In the genomic region with DNA sequence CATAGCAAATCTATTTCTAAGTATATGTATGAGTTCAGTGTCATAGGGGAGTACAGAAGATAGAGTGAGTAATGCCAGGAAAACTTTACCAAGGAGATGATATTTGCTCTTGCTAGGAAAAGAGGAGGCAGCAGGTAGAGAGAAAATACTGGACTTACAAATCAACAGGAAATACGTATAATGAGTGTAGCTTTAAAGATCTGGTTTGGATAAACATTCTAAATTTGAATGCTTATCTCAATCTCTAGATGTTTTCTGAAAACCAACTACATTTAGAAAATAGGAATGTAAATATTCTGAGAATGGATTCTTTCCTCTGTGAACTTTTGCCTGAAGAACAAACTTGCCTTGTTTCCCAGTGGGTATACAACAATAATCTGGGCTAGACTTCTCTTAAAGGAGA, we compare ENCODE assay signal across 20 cellular contexts. TPM values are rescaled to one million over a fixed set of nuclear protein-coding genes. Genes with fewer than 3 reads are reported as not detected.
DNase-seq lines count a peak whose midpoint lies in the region; ATAC-seq and TF ChIP-seq lines count a peak whose summit lies in the region.
"Had no signal": no experiment of that assay in that cellular context is flagged by ENCODE, and none has a peak within 500 bp of the region (broad histone marks: within the 10 kb centered on the region; RNA-seq: fewer than 3 reads in every experiment).

No MANE protein-coding gene starts in this region.

- H4K8ac ChIP-seq in neuronal stem cell (ENCODE audit: low read depth, low read length), result no peak overlapping the region

- peak overlapping the region; percentile 22 for H3K27ac ChIP-seq in colonic mucosa
- no peak overlapping the region for H3K27ac ChIP-seq in neuronal stem cell (replicated peaks; ENCODE audit: low read length)

- H3K27me3 Mint-ChIP-seq in natural killer cell treated with Interleukin-12 subunit alpha and Interleukin-12 subunit beta and Interleukin-15 and Interleukin-18, amount 100 ng/mL, for 72 hours, result no peaks in the 10 kb centered on the region
- H3K27me3 Mint-ChIP-seq: activated naive CD4-positive, alpha-beta T cell treated with anti-CD3 and anti-CD28 coated beads, Interleukin-2, amount 50 U/mL, for 24 hours; activated T-cell treated with anti-CD3 and anti-CD28 coated beads, Interleukin-2, amount 50 U/mL, for 24 hours; brain; CD4-positive, CD25-positive, alpha-beta regulatory T cell had no signal

- no peaks in the 10 kb centered on the region for H3K36me3 Mint-ChIP-seq in natural killer cell treated with Interleukin-12 subunit alpha and Interleukin-12 subunit beta and Interleukin-15 and Interleukin-18, amount 100 ng/mL, for 72 hours
- H3K36me3 Mint-ChIP-seq: activated naive CD4-positive, alpha-beta T cell treated with anti-CD3 and anti-CD28 coated beads, Interleukin-2, amount 50 U/mL, for 24 hours; brain; CD4-positive, CD25-positive, alpha-beta regulatory T cell had no signal

- peak overlapping the region; percentile 58 for H2AFZ ChIP-seq in neuronal stem cell (ENCODE audit: low read length)

- H3K23ac ChIP-seq in neuronal stem cell (ENCODE audit: low read depth, low read length, poor library complexity), result no peak overlapping the region

- no peak overlapping the region for H3K9ac ChIP-seq in colonic mucosa (ENCODE audit: low read depth in 2 of 2, low read length in 2 of 2)
- no peak overlapping the region for H3K9ac ChIP-seq in neuronal stem cell (ENCODE audit: low read depth, low read length, poor library complexity)

- H2BK12ac ChIP-seq in neuronal stem cell (ENCODE audit: low read length), result no peak overlapping the region

- no peak overlapping the region for H3K4me3 ChIP-seq in colonic mucosa
- H3K4me3 ChIP-seq in neuronal stem cell (ENCODE audit: low read length in 2 of 2), result no peak overlapping the region

- intact Hi-C loops in colonic mucosa (cut with DNase I), result no loop called here

- no peak overlapping the region for H4K91ac ChIP-seq in neuronal stem cell (ENCODE audit: low read depth, low read length, poor library complexity)

- no peak overlapping the region for H2BK120ac ChIP-seq in neuronal stem cell (ENCODE audit: low read depth, low read length)

- H3K27me3 ChIP-seq in colonic mucosa (no peaks in the 10 kb centered on the region), neuronal stem cell (ENCODE audit: control insufficient read depth in 3 of 3, insufficient read depth in 3 of 3, low read depth in 1 of 3, low read length in 3 of 3) (no peaks in the 10 kb centered on the region)

- no peaks in the 10 kb centered on the region for H3K9me3 Mint-ChIP-seq in natural killer cell treated with Interleukin-12 subunit alpha and Interleukin-12 subunit beta and Interleukin-15 and Interleukin-18, amount 100 ng/mL, for 72 hours
- H3K9me3 Mint-ChIP-seq: activated naive CD4-positive, alpha-beta T cell treated with anti-CD3 and anti-CD28 coated beads, Interleukin-2, amount 50 U/mL, for 24 hours; activated T-cell treated with anti-CD3 and anti-CD28 coated beads, Interleukin-2, amount 50 U/mL, for 24 hours had no signal

- H3K79me1 ChIP-seq in neuronal stem cell (ENCODE audit: low read depth, low read length), result no peaks in the 10 kb centered on the region

- peaks cover 4% of the 10 kb centered on the region for H3K4me1 ChIP-seq in colonic mucosa
- peaks cover 0 to 4% of the 10 kb centered on the region in 2 donors for H3K4me1 ChIP-seq in neuronal stem cell (ENCODE audit: control insufficient read depth in 2 of 2, insufficient read depth in 1 of 2, low read depth in 1 of 2, low read length in 2 of 2)

- H3K4ac ChIP-seq in neuronal stem cell (ENCODE audit: low read length), result no peak overlapping the region

- no peak overlapping the region for H3K14ac ChIP-seq in neuronal stem cell (ENCODE audit: low read length)

- H3K36me3 ChIP-seq in colonic mucosa, result no peaks in the 10 kb centered on the region
- no peaks in the 10 kb centered on the region for H3K36me3 ChIP-seq in neuronal stem cell (replicated peaks in 1 of 2; ENCODE audit: control insufficient read depth in 2 of 2, insufficient read depth in 2 of 2, low read length in 2 of 2)

- WGBS in neuronal stem cell (ENCODE audit: extremely low coverage in 2 of 2, insufficient read length in 2 of 2, insufficient replicate concordance in 1 of 2), 2 donors, result no CpG with 5 or more reads among the region's 1 CpG

- no peak overlapping the region for H3K4me2 ChIP-seq in neuronal stem cell (ENCODE audit: insufficient read depth, low read length, poor library complexity, severe bottlenecking)

- H2BK5ac ChIP-seq in neuronal stem cell (ENCODE audit: low read length), result no peak overlapping the region

- no peaks in the 10 kb centered on the region for H3K4me1 Mint-ChIP-seq in natural killer cell treated with Interleukin-12 subunit alpha and Interleukin-12 subunit beta and Interleukin-15 and Interleukin-18, amount 100 ng/mL, for 72 hours (ENCODE audit: low read depth in 2 of 2)
- H3K4me1 Mint-ChIP-seq: activated naive CD4-positive, alpha-beta T cell treated with anti-CD3 and anti-CD28 coated beads, Interleukin-2, amount 50 U/mL, for 24 hours; CD4-positive, CD25-positive, alpha-beta regulatory T cell had no signal

- H3K4me3 Mint-ChIP-seq in natural killer cell treated with Interleukin-12 subunit alpha and Interleukin-12 subunit beta and Interleukin-15 and Interleukin-18, amount 100 ng/mL, for 72 hours, result no peak overlapping the region
- H3K4me3 Mint-ChIP-seq: activated naive CD4-positive, alpha-beta T cell treated with anti-CD3 and anti-CD28 coated beads, Interleukin-2, amount 50 U/mL, for 24 hours; activated T-cell treated with anti-CD3 and anti-CD28 coated beads, Interleukin-2, amount 50 U/mL, for 24 hours; brain; CD4-positive, CD25-positive, alpha-beta regulatory T cell had no signal

- no peak for TF ChIP-seq CTCF in colonic mucosa (IDR thresholded peaks at IDR 0.05)

- H2BK15ac ChIP-seq in neuronal stem cell (ENCODE audit: low read length), result no peak overlapping the region

- no peak for ATAC-seq in natural killer cell treated with Interleukin-12 subunit alpha and Interleukin-12 subunit beta and Interleukin-15 and Interleukin-18, amount 100 ng/mL, for 72 hours
- ATAC-seq in HG02973 (IDR thresholded peaks at IDR 0.05; ENCODE audit: unreplicated experiment), result no peak

- peak; percentile 34 for DNase-seq in A172 (ENCODE audit: low spot score)
- peak; percentile 16 for DNase-seq in NCI-H1048 (lab: John Stamatoyannopoulos, UW)
- no peak for DNase-seq in colonic mucosa
- DNase-seq in neuronal stem cell (ENCODE audit: low spot score), result no peak
- DNase-seq in natural killer cell treated with Interleukin-12 subunit alpha and Interleukin-12 subunit beta and Interleukin-15 and Interleukin-18, amount 100 ng/mL, for 72 hours (ENCODE audit: low spot score), result no peak
- DNase-seq in NK-92 (lab: John Stamatoyannopoulos, UW; ENCODE audit: unreplicated experiment), result no peak
- DNase-seq in DMS153 treated with DMSO at 0.1 percent for 48 hours (lab: John Stamatoyannopoulos, UW; ENCODE audit: unreplicated experiment), result no peak
- DNase-seq: activated CD4-positive, alpha-beta T cell treated with anti-CD3 and anti-CD28 coated beads, Interleukin-2, amount 50 U/mL, for 4 hours; activated T-cell treated with anti-CD3 and anti-CD28 coated beads, Interleukin-2, amount 50 U/mL, for 24 hours; CD4-positive, CD25-positive, alpha-beta regulatory T cell; DMS79 treated with DMSO at 0.1 percent for 48 hours; effector CD8-positive, alpha-beta T cell; left cardiac atrium; NCI-H1417 treated with DMSO at 0.1 percent for 48 hours; NCI-H2171; occipital lobe; stimulated activated CD4-positive, alpha-beta T cell treated with anti-CD3 and anti-CD28 coated beads, Interleukin-4, amount 100 ng/mL, for 24 hours had no signal

- H3K27ac Mint-ChIP-seq in natural killer cell treated with Interleukin-12 subunit alpha and Interleukin-12 subunit beta and Interleukin-15 and Interleukin-18, amount 100 ng/mL, for 72 hours, result no peak overlapping the region
- H3K27ac Mint-ChIP-seq: activated naive CD4-positive, alpha-beta T cell treated with anti-CD3 and anti-CD28 coated beads, Interleukin-2, amount 50 U/mL, for 24 hours; activated T-cell treated with anti-CD3 and anti-CD28 coated beads, Interleukin-2, amount 50 U/mL, for 24 hours; CD4-positive, CD25-positive, alpha-beta regulatory T cell had no signal

- H3K9me3 ChIP-seq in colonic mucosa, result no peaks in the 10 kb centered on the region
- peaks cover 0 to 5% of the 10 kb centered on the region in 2 donors for H3K9me3 ChIP-seq in neuronal stem cell (replicated peaks in 1 of 2; ENCODE audit: control insufficient read depth in 2 of 2, insufficient read depth in 1 of 2, low read depth in 1 of 2, low read length in 2 of 2)

- H2AK5ac ChIP-seq in neuronal stem cell (ENCODE audit: low read depth, low read length), result no peak overlapping the region

- no peak overlapping the region for H3K18ac ChIP-seq in neuronal stem cell (ENCODE audit: low read length)

RNA-seq across cellular contexts. Expression of gene GNAI1, which starts 46.9 kb away (rescaled TPM):
- 51.4 and 55.1 TPM in 2 replicates for total RNA-seq in A172 (2014; rRNA removed; shearing (Covaris generic))
- 10 to 100 TPM; 13.3 to 27.1 TPM for total RNA-seq in colonic mucosa
- polyA plus RNA-seq in neuronal stem cell (2013, experiment 1 of 2), result 19.6 TPM
- 20.4 TPM for polyA plus RNA-seq in neuronal stem cell (2013, experiment 2 of 2)
- 1 to 10 TPM in 1 of 2 donors, not detected in 1; 1.2 TPM for total RNA-seq in natural killer cell treated with Interleukin-12 subunit alpha and Interleukin-12 subunit beta and Interleukin-15 and Interleukin-18, amount 100 ng/mL, for 72 hours

Comparison
In these comparisons a context has a peak if more than half of its experiments do, and no peak if none do; other contexts are left out.
1. DNase-seq: peak in A172 (single experiment) and NCI-H1048 (single experiment); none in colonic mucosa (single experiment), neuronal stem cell (single experiment), natural killer cell treated with Interleukin-12 subunit alpha and Interleukin-12 subunit beta and Interleukin-15 and Interleukin-18, amount 100 ng/mL, for 72 hours (single experiment), NK-92 (single experiment) and DMS153 treated with DMSO at 0.1 percent for 48 hours (single experiment).
2. RNA of gene GNAI1, which starts 46.9 kb away (total RNA-seq): 51.4 to 55.1 TPM in A172 and 13.3 to 27.1 TPM in colonic mucosa; 1.2 TPM in natural killer cell treated with Interleukin-12 subunit alpha and Interleukin-12 subunit beta and Interleukin-15 and Interleukin-18, amount 100 ng/mL, for 72 hours; every median in the first group is over 4 times any median in the second.